16 cellular contexts compared by ENCODE assay signal in genomic region chr1:3922851-3923250, GRCh38.
"Had no signal": no experiment of that assay in that cellular context is flagged by ENCODE, and none has a peak within 500 bp of the region (broad histone marks: within the 10 kb centered on the region; RNA-seq: fewer than 3 reads in every experiment).

No MANE protein-coding gene starts in this region.

- H3K4me3 Mint-ChIP-seq: activated B cell treated with CpG ODN at 0.5 μM for 24 hours; nephron progenitor cell; stimulated activated naive CD8-positive, alpha-beta T cell treated with anti-CD3 and anti-CD28 coated beads, Interleukin-15, Interleukin-2, amounts not matched to agents 100 ng/mL and 50 ng/mL, for 24 hours had no signal

- H3K27me3 Mint-ChIP-seq: activated B cell treated with CpG ODN at 0.5 μM for 24 hours had no signal

- H3K27ac Mint-ChIP-seq: activated B cell treated with CpG ODN at 0.5 μM for 24 hours; activated T-helper 2 cell treated with anti-CD3 and anti-CD28 coated beads, Interferon-gamma antibody, Interleukin-2, Interleukin-4, amounts not matched to agents 10 μg/mL and 5 μg/mL and 100 μg/mL, durations not matched to agents 14 hours and 24 hours and 36 hours; nephron progenitor cell; stimulated activated naive CD8-positive, alpha-beta T cell treated with anti-CD3 and anti-CD28 coated beads, Interleukin-15, Interleukin-2, amounts not matched to agents 100 ng/mL and 50 ng/mL, for 24 hours had no signal

- ATAC-seq: gastrocnemius medialis, left lobe of liver had no signal

- DNase-seq: activated B cell treated with CpG ODN at 0.5 μM for 24 hours; activated naive CD4-positive, alpha-beta T cell treated with anti-CD3 and anti-CD28 coated beads, Interleukin-2, amount 50 U/mL, for 16 hours; activated T-cell treated with anti-CD3 and anti-CD28 coated beads for 4 hours; cerebellar nuclear complex; effector CD4-positive, alpha-beta T cell; gastrocnemius medialis; head of caudate nucleus; midbrain; nephron progenitor cell; occipital lobe; retina; SW 1271; trophoblast cell had no signal

- H3K9me3 Mint-ChIP-seq: activated T-helper 2 cell treated with anti-CD3 and anti-CD28 coated beads, Interferon-gamma antibody, Interleukin-2, Interleukin-4, amounts not matched to agents 10 μg/mL and 5 μg/mL and 100 μg/mL, durations not matched to agents 14 hours and 24 hours and 36 hours; stimulated activated naive CD8-positive, alpha-beta T cell treated with anti-CD3 and anti-CD28 coated beads, Interleukin-15, Interleukin-2, amounts not matched to agents 100 ng/mL and 50 ng/mL, for 24 hours had no signal
